In genomic region chr6:3228791-3229565, GRCh38 we compare ENCODE assay signal across 9 cellular contexts. TPM values are rescaled to one million over a fixed set of nuclear protein-coding genes. Genes with fewer than 3 reads are reported as not detected.
DNase-seq lines count a peak whose midpoint lies in the region; ATAC-seq, FAIRE-seq and TF ChIP-seq lines count a peak whose summit lies in the region.
"Had no signal": no experiment of that assay in that cellular context is flagged by ENCODE, and none has a peak within 500 bp of the region (broad histone marks: within the 10 kb centered on the region; RNA-seq: fewer than 3 reads in every experiment).

No MANE protein-coding gene starts in this region.

- FAIRE-seq in RCC 7860 (lab: Jason Lieb, UNC) = no peak

- ATAC-seq in HG03045 (IDR thresholded peaks at IDR 0.05; ENCODE audit: unreplicated experiment) = no peak

- peak; percentile 39 to 45 for DNase-seq in activated CD4-positive, alpha-beta T cell treated with anti-CD3 and anti-CD28 coated beads for 4 hours
- no peak for DNase-seq in activated CD4-positive, alpha-beta T cell treated with anti-CD3 and anti-CD28 coated beads, Interleukin-2, amount 50 U/mL, for 1 hour
- DNase-seq in RPMI8226 = peak; percentile 61
- no peak for DNase-seq in coronary artery (ENCODE audit: low spot score)
- DNase-seq in pons (ENCODE audit: low spot score) = peak; percentile 61
- DNase-seq in HT-29 (ENCODE audit: low spot score) = no peak
- no peak for DNase-seq in RCC 7860 (ENCODE audit: low spot score)

- no peak overlapping the region for H3K27ac ChIP-seq in coronary artery
- H3K27ac ChIP-seq: C4-2B had no signal

- no peak for TF ChIP-seq CTCF in coronary artery (IDR thresholded peaks at IDR 0.05)

- H3K4me3 ChIP-seq in coronary artery = peak overlapping the region; percentile 78

RNA-seq across cellular contexts. Expression of gene TUBB2B, which starts 1.5 kb away (rescaled TPM):
- 1.7 and 2.5 TPM in 2 replicates for total RNA-seq in HT-29 (2014; rRNA removed; shearing (Covaris generic))

RNA-seq across cellular contexts. Expression of gene PSMG4, which starts 29.8 kb away (rescaled TPM):
- total RNA-seq in HT-29 (2014; rRNA removed; shearing (Covaris generic)) = 142 and 145 TPM in 2 replicates

Comparison
In these comparisons a context has a peak if more than half of its experiments do, and no peak if none do; other contexts are left out.
1. DNase-seq: peak in activated CD4-positive, alpha-beta T cell treated with anti-CD3 and anti-CD28 coated beads for 4 hours (2 of 2), RPMI8226 (single experiment) and pons (single experiment); none in activated CD4-positive, alpha-beta T cell treated with anti-CD3 and anti-CD28 coated beads, Interleukin-2, amount 50 U/mL, for 1 hour (single experiment), coronary artery (single experiment), HT-29 (single experiment) and RCC 7860 (single experiment).